10 cellular contexts compared by ENCODE assay signal in the genomic region with DNA sequence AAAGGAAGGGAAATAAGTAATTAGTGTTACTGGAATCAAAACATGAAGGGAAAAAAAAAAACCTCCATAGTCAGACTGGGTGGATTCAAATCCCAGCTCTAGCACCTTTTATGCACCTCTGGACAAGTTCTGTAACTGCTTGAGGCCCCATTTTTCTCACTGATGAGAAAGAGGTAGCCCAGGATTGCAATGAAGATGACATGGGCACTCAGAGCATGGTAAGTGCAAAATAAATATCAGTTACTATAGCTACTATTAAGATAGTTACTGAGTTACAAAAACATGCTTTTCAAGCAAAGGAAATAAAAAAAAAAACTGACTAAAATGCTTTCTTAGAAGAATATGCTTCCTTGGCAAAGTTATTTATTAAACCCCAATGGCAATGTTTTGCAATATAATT.
"Had no signal": no experiment of that assay in that cellular context is flagged by ENCODE, and none has a peak within 500 bp of the region (broad histone marks: within the 10 kb centered on the region; RNA-seq: fewer than 3 reads in every experiment).

No MANE protein-coding gene starts in this region.

- DNase-seq: activated CD4-positive, alpha-beta T cell treated with anti-CD3 and anti-CD28 coated beads, Interleukin-2, amount 50 U/mL, for 48 hours; activated CD8-positive, alpha-beta memory T cell treated with anti-CD3 and anti-CD28 coated beads, Interleukin-2, amount 10 ng/mL, durations not matched to agents 7 days and 5 days; activated effector memory CD4-positive, alpha-beta T cell treated with anti-CD3 and anti-CD28 coated beads, Interleukin-2, amount 50 U/mL, for 16 hours; activated T-cell treated with anti-CD3 and anti-CD28 coated beads, Interleukin-2, amount 50 U/mL, for 24 hours; dorsolateral prefrontal cortex; foreskin fibroblast; nephron progenitor cell; ovary; T-helper 17 cell had no signal

- H3K36me3 ChIP-seq: ovary had no signal

- H3K27me3 ChIP-seq: dorsolateral prefrontal cortex, ovary, tibial nerve had no signal

- H3K4me3 ChIP-seq: dorsolateral prefrontal cortex, ovary, tibial nerve had no signal

- H3K9me3 ChIP-seq: ovary, tibial nerve had no signal

- H3K27ac ChIP-seq: dorsolateral prefrontal cortex, ovary, tibial nerve had no signal
